ENCODE assay signal across 10 cellular contexts in genomic region chr6:35611235-35611634, GRCh38.
A peak's percentile ranks its signal among the peaks of the same experiment; 100 is the strongest.
DNase-seq lines count a peak whose midpoint lies in the region; ATAC-seq and TF ChIP-seq lines count a peak whose summit lies in the region.
"Had no signal": no experiment of that assay in that cellular context is flagged by ENCODE, and none has a peak within 500 bp of the region (broad histone marks: within the 10 kb centered on the region; RNA-seq: fewer than 3 reads in every experiment).

No MANE protein-coding gene starts in this region.

- peaks cover 49% of the 10 kb centered on the region for H3K36me3 Mint-ChIP-seq in activated T-cell treated with anti-CD3 and anti-CD28 coated beads, Interleukin-2, amount 50 U/mL, for 4 hours (ENCODE audit: insufficient read depth)
- H3K36me3 Mint-ChIP-seq in activated naive CD8-positive, alpha-beta T cell treated with anti-CD3 and anti-CD28 coated beads, Interleukin-2, amount 50 U/mL, for 24 hours (ENCODE audit: low read depth), result peaks cover 68% of the 10 kb centered on the region

- peak; percentile 87 to 94 for ATAC-seq in activated T-cell treated with anti-CD3 and anti-CD28 coated beads, Interleukin-2, amount 50 U/mL, for 4 hours
- peak; percentile 84 for ATAC-seq in activated naive CD8-positive, alpha-beta T cell treated with anti-CD3 and anti-CD28 coated beads, Interleukin-2, amount 50 U/mL, for 24 hours
- ATAC-seq in left lobe of liver (peak; percentile 12), HG03342 (IDR thresholded peaks at IDR 0.05; ENCODE audit: unreplicated experiment) (no peak), HG03354 (IDR thresholded peaks at IDR 0.05; ENCODE audit: poor library complexity, severe bottlenecking, unreplicated experiment) (no peak)

- 74 to 75% methylated on average over 2 to 3 of the region's 3 CpGs for WGBS in transverse colon (ENCODE audit: low coverage in 1 of 2), 2 donors

- no peak for TF ChIP-seq EP300 in transverse colon (IDR thresholded peaks at IDR 0.05; ENCODE audit: low read depth)

- H3K9me3 Mint-ChIP-seq in activated T-cell treated with anti-CD3 and anti-CD28 coated beads, Interleukin-2, amount 50 U/mL, for 4 hours, result no peaks in the 10 kb centered on the region
- peaks cover 14% of the 10 kb centered on the region for H3K9me3 Mint-ChIP-seq in activated naive CD8-positive, alpha-beta T cell treated with anti-CD3 and anti-CD28 coated beads, Interleukin-2, amount 50 U/mL, for 24 hours

- no peaks in the 10 kb centered on the region for H3K4me1 ChIP-seq in transverse colon
- H3K4me1 ChIP-seq: BLaER1 had no signal

- H3K27ac Mint-ChIP-seq in activated naive CD8-positive, alpha-beta T cell treated with anti-CD3 and anti-CD28 coated beads, Interleukin-2, amount 50 U/mL, for 24 hours, result peak overlapping the region; percentile 42

- no peaks in the 10 kb centered on the region for H3K27me3 Mint-ChIP-seq in activated T-cell treated with anti-CD3 and anti-CD28 coated beads, Interleukin-2, amount 50 U/mL, for 4 hours (ENCODE audit: low read depth)
- no peaks in the 10 kb centered on the region for H3K27me3 Mint-ChIP-seq in activated naive CD8-positive, alpha-beta T cell treated with anti-CD3 and anti-CD28 coated beads, Interleukin-2, amount 50 U/mL, for 24 hours

- peak overlapping the region in 3 of 4 donors; percentile 19 to 39 (median 22) for H3K27ac ChIP-seq in transverse colon
- H3K27ac ChIP-seq: BLaER1 had no signal

- peak overlapping the region; percentile 17 for H3K4me3 Mint-ChIP-seq in activated T-cell treated with anti-CD3 and anti-CD28 coated beads, Interleukin-2, amount 50 U/mL, for 4 hours
- H3K4me3 Mint-ChIP-seq in activated naive CD8-positive, alpha-beta T cell treated with anti-CD3 and anti-CD28 coated beads, Interleukin-2, amount 50 U/mL, for 24 hours, result peak overlapping the region; percentile 7

- no peak for DNase-seq in activated T-cell treated with anti-CD3 and anti-CD28 coated beads, Interleukin-2, amount 50 U/mL, for 4 hours
- DNase-seq in activated T-cell treated with anti-CD3 and anti-CD28 coated beads for 4 hours (no peak), left lobe of liver (ENCODE audit: low spot score) (no peak), transverse colon (no peak), inferior parietal cortex (ENCODE audit: extremely low spot score) (no peak)
- DNase-seq in activated naive CD8-positive, alpha-beta T cell treated with anti-CD3 and anti-CD28 coated beads, Interleukin-2, amount 50 U/mL, for 24 hours, result peak; percentile 15
- DNase-seq: NCI-H510A had no signal

- H3K4me3 ChIP-seq in transverse colon, result no peak overlapping the region
- H3K4me3 ChIP-seq: BLaER1 had no signal

- no peaks in the 10 kb centered on the region for H3K9me3 ChIP-seq in transverse colon

- no peak for TF ChIP-seq CTCF in transverse colon (IDR thresholded peaks at IDR 0.05)

- no peak for TF ChIP-seq POLR2A in transverse colon (IDR thresholded peaks at IDR 0.05)

- H3K36me3 ChIP-seq in transverse colon, result peaks cover 0 to 81% (median 29%) of the 10 kb centered on the region in 4 donors

- peaks cover 60% of the 10 kb centered on the region for H3K4me1 Mint-ChIP-seq in activated T-cell treated with anti-CD3 and anti-CD28 coated beads, Interleukin-2, amount 50 U/mL, for 4 hours (ENCODE audit: low read depth)
- H3K4me1 Mint-ChIP-seq in activated naive CD8-positive, alpha-beta T cell treated with anti-CD3 and anti-CD28 coated beads, Interleukin-2, amount 50 U/mL, for 24 hours, result peaks cover 74% of the 10 kb centered on the region

- no peaks in the 10 kb centered on the region for H3K27me3 ChIP-seq in transverse colon
- H3K27me3 ChIP-seq: BLaER1 had no signal

- intact Hi-C loops in transverse colon (cut with DNase I; ENCODE audit: low total_unique reads), result no loop called here

- in situ Hi-C loops in transverse colon (cut with MboI; ENCODE audit: low pct_ligation_motif_present in 1 of 4, low pct_unique_long_range_greater_than_20kb in 1 of 4, low sequenced_read_pairs in 3 of 4), result no loop called here

Comparison
In these comparisons a context has a peak if more than half of its experiments do, and no peak if none do; other contexts are left out.
1. ATAC-seq: peak in activated T-cell treated with anti-CD3 and anti-CD28 coated beads, Interleukin-2, amount 50 U/mL, for 4 hours (2 of 2), activated naive CD8-positive, alpha-beta T cell treated with anti-CD3 and anti-CD28 coated beads, Interleukin-2, amount 50 U/mL, for 24 hours (single experiment) and left lobe of liver (single experiment); none in HG03342 (single experiment) and HG03354 (single experiment).